In genomic region chr17:49224198-49224996, GRCh38 we compare ENCODE assay signal across 10 cellular contexts. TPM values are rescaled to one million over a fixed set of nuclear protein-coding genes. Genes with fewer than 3 reads are reported as not detected.
DNase-seq lines count a peak whose midpoint lies in the region; ATAC-seq lines count a peak whose summit lies in the region.
"Had no signal": no experiment of that assay in that cellular context is flagged by ENCODE, and none has a peak within 500 bp of the region (broad histone marks: within the 10 kb centered on the region; RNA-seq: fewer than 3 reads in every experiment).

No MANE protein-coding gene starts in this region.

- H3K4me3 ChIP-seq in skin epidermis = peak overlapping the region in 5 of 7 experiments; percentile 3 to 17 (median 11)

- H3K27ac ChIP-seq in skin epidermis = peak overlapping the region in 3 of 21 experiments; percentile 1 to 6 (median 3)
- H3K27ac ChIP-seq: 22Rv1 had no signal

- DNase-seq in DMS 273 (lab: John Stamatoyannopoulos, UW; ENCODE audit: unreplicated experiment) (peak; percentile 45), DMS 273 treated with DMSO at 0.1 percent for 48 hours (lab: John Stamatoyannopoulos, UW) (no peak), germinal center (ENCODE audit: low spot score) (peak; percentile 67), SK-N-DZ (ENCODE audit: low spot score) (no peak), GM03348 (ENCODE audit: low spot score) (no peak)
- DNase-seq in activated CD4-positive, alpha-beta memory T cell treated with anti-CD3 and anti-CD28 coated beads for 36 hours = peak; percentile 65

- no peak for ATAC-seq in HG03520 (IDR thresholded peaks at IDR 0.05; ENCODE audit: unreplicated experiment)

- POLR2A ChIA-PET in activated CD4-positive, alpha-beta memory T cell treated with anti-CD3 and anti-CD28 coated beads for 36 hours (lab: Charles Lee) = no interaction called here

- no peak overlapping the region for H3K27ac Mint-ChIP-seq in activated CD4-positive, alpha-beta memory T cell treated with anti-CD3 and anti-CD28 coated beads for 36 hours

- H3K27me3 Mint-ChIP-seq in activated CD4-positive, alpha-beta memory T cell treated with anti-CD3 and anti-CD28 coated beads for 36 hours = peaks cover 24% of the 10 kb centered on the region

- CTCF ChIA-PET in activated CD4-positive, alpha-beta memory T cell treated with anti-CD3 and anti-CD28 coated beads for 36 hours (lab: Charles Lee) = interaction anchor here (0.7 to 8.7 kb wide), 7 partner anchors 9 to 164 kb away, joined by 3 to 187 read pairs (median 3); partner anchors contain the start of genes ABI3 and GNGT2

- H3K4me1 Mint-ChIP-seq in activated CD4-positive, alpha-beta memory T cell treated with anti-CD3 and anti-CD28 coated beads for 36 hours (ENCODE audit: low read depth) = peaks cover 21% of the 10 kb centered on the region

- H3K4me3 Mint-ChIP-seq in activated CD4-positive, alpha-beta memory T cell treated with anti-CD3 and anti-CD28 coated beads for 36 hours = peak overlapping the region; percentile 49

- intact Hi-C loops in activated CD4-positive, alpha-beta memory T cell treated with anti-CD3 and anti-CD28 coated beads for 36 hours (cut with micrococcal nuclease) = no loop called here

- peaks cover 15% of the 10 kb centered on the region for H3K36me3 Mint-ChIP-seq in activated CD4-positive, alpha-beta memory T cell treated with anti-CD3 and anti-CD28 coated beads for 36 hours

- H3K9me3 Mint-ChIP-seq in activated CD4-positive, alpha-beta memory T cell treated with anti-CD3 and anti-CD28 coated beads for 36 hours = no peaks in the 10 kb centered on the region

RNA-seq across cellular contexts. Expression of gene PHOSPHO1, which starts 6.2 kb away (rescaled TPM):
- total RNA-seq in activated CD4-positive, alpha-beta memory T cell treated with anti-CD3 and anti-CD28 coated beads for 36 hours = not detected
- not detected in 2 replicates for polyA plus RNA-seq in SK-N-DZ (2014; cell fraction: cytosol; rRNA removed)
- 0.17 TPM in 1 of 2 replicates, not detected in the other for polyA plus RNA-seq in SK-N-DZ (2014; cell fraction: nucleus; rRNA removed)

RNA-seq across cellular contexts. Expression of gene ABI3, which starts 13.9 kb away (rescaled TPM):
- 10 to 100 TPM; 19.7 to 19.8 TPM for total RNA-seq in activated CD4-positive, alpha-beta memory T cell treated with anti-CD3 and anti-CD28 coated beads for 36 hours
- polyA plus RNA-seq in SK-N-DZ (2014; cell fraction: cytosol; rRNA removed) = 0.12 TPM in 1 of 2 replicates, not detected in the other
- polyA plus RNA-seq in SK-N-DZ (2014; cell fraction: nucleus; rRNA removed) = not detected in 2 replicates

RNA-seq across cellular contexts. Expression of gene GNGT2, which starts 14.0 kb away (rescaled TPM):
- total RNA-seq in activated CD4-positive, alpha-beta memory T cell treated with anti-CD3 and anti-CD28 coated beads for 36 hours = 10 to 100 TPM; 23.2 to 29.0 TPM
- polyA plus RNA-seq in SK-N-DZ (2014; cell fraction: cytosol; rRNA removed) = not detected in 2 replicates
- not detected in 2 replicates for polyA plus RNA-seq in SK-N-DZ (2014; cell fraction: nucleus; rRNA removed)
- total RNA-seq: frontal cortex had no signal

Comparison
In these comparisons a context has a peak if more than half of its experiments do, and no peak if none do; other contexts are left out.
1. DNase-seq: peak in DMS 273 (single experiment), activated CD4-positive, alpha-beta memory T cell treated with anti-CD3 and anti-CD28 coated beads for 36 hours (single experiment) and germinal center (single experiment); none in DMS 273 treated with DMSO at 0.1 percent for 48 hours (single experiment), SK-N-DZ (single experiment) and GM03348 (single experiment).